In the genomic region with DNA sequence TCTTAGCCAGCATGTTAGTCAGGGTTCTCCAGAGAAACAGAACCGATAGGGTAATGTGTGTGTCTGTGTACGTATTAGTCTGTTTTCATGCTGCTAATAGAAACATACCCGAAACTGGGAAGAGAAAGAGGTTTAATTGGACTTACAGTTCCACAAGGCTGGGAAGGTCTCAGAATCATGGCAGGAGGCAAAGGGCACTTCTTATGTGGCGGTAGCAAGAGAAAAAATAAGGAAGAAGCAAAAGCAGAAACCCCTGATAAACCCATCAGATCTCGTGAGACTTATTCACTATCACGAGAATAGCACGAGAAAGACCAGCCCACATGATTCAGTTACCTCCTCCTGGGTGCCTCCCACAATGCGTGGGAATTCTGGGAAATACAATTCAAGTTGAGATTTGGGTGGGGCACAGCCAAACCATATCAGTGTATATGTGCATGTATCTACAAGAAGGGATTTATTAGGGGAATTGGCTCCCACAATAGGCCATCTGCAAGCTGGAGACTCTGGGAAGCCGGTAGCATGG, we compare ENCODE assay signal across 1 cellular context.
TF ChIP-seq lines count a peak whose summit lies in the region.

No MANE protein-coding gene starts in this region.

TF ChIP-seq in HepG2, 621 proteins besides CTCF, POLR2A, EP300 and RAD21:
- TF ChIP-seq, protein P1, sequence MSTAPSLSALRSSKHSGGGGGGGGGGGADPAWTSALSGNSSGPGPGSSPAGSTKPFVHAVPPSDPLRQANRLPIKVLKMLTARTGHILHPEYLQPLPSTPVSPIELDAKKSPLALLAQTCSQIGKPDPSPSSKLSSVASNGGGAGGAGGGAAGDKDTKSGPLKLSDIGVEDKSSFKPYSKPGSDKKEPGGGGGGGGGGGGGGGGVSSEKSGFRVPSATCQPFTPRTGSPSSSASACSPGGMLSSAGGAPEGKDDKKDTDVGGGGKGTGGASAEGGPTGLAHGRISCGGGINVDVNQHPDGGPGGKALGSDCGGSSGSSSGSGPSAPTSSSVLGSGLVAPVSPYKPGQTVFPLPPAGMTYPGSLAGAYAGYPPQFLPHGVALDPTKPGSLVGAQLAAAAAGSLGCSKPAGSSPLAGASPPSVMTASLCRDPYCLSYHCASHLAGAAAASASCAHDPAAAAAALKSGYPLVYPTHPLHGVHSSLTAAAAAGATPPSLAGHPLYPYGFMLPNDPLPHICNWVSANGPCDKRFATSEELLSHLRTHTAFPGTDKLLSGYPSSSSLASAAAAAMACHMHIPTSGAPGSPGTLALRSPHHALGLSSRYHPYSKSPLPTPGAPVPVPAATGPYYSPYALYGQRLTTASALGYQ (CRISPR knock-in tag; IDR thresholded peaks at IDR 0.05) = no peak
- peak; percentile 24; the same call in 1 of the 2 replicates for TF ChIP-seq CHD2 (IDR thresholded peaks at IDR 0.05; ENCODE audit: low read depth, low read length)
